In the genomic region with DNA sequence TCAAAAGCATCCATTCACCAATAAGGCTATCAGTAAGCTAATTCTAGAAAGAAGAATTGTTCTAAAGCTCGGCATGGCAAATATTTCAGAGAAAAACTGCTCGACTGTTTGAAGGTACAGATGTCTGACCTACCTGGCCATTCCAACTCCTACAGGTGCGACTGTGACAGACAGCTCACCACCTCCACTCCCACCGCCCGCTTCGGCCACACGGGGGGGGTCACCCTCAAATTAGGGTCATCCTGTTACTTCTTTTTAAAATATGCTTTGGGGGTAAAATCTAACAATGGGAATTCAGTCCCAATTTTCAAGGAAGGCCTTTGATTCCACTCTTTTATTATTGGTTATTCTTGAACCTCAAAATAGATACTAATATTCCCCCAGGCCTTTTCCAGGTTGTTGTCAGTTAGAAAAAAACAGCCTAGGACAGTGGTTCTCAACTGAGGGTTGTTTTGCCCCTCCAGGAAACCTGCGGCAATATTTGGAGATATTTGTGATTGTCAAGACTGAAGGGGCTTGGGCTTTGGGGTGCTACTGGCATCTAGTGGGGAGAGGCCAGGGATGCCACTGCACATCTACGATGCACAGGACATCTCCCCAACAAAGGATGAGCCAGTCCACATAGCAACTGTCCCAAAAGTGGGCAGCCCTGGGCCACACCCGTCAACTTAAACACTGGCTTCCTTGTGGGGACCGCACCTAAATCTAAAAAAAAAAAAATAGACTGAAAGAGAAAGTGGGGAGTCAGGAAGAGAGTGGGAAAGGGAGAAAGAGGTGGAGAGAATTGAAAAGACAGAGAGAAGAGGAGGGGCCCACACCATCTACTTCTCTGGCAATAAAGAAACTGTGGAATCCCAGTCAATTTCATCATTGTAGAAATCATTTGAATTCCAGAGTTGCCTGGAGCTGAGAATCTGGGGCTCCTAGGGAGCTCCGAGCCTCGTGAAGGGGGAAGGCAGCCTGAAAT, we compare ENCODE assay signal across 10 cellular contexts.
DNase-seq lines count a peak whose midpoint lies in the region; ATAC-seq, FAIRE-seq and TF ChIP-seq lines count a peak whose summit lies in the region.
"Had no signal": no experiment of that assay in that cellular context is flagged by ENCODE, and none has a peak within 500 bp of the region (broad histone marks: within the 10 kb centered on the region; RNA-seq: fewer than 3 reads in every experiment).

No MANE protein-coding gene starts in this region.

- no peaks in the 10 kb centered on the region for H3K27me3 Mint-ChIP-seq in activated T-helper 2 cell treated with anti-CD3 and anti-CD28 coated beads, Interferon-gamma antibody, Interleukin-2, Interleukin-4, amounts not matched to agents 10 μg/mL and 5 μg/mL and 100 μg/mL, durations not matched to agents 14 hours and 24 hours and 36 hours (ENCODE audit: low read depth)
- H3K27me3 Mint-ChIP-seq in type B pancreatic cell (no peaks in the 10 kb centered on the region), osteocyte (ENCODE audit: unreplicated experiment) (peaks cover 11% of the 10 kb centered on the region)

- H3K36me3 Mint-ChIP-seq in activated T-helper 2 cell treated with anti-CD3 and anti-CD28 coated beads, Interferon-gamma antibody, Interleukin-2, Interleukin-4, amounts not matched to agents 10 μg/mL and 5 μg/mL and 100 μg/mL, durations not matched to agents 14 hours and 24 hours and 36 hours (ENCODE audit: low read depth), result peaks cover 18% of the 10 kb centered on the region
- H3K36me3 Mint-ChIP-seq in type B pancreatic cell (peaks cover under 1% of the 10 kb centered on the region), osteocyte (ENCODE audit: unreplicated experiment) (no peaks in the 10 kb centered on the region)

- H3K36me3 ChIP-seq in heart right ventricle, result no peaks in the 10 kb centered on the region
- H3K36me3 ChIP-seq in gastroesophageal sphincter, result no peaks in the 10 kb centered on the region
- H3K36me3 ChIP-seq in prostate gland, result no peaks in the 10 kb centered on the region
- H3K36me3 ChIP-seq: BE2C had no signal

- H3K9me3 ChIP-seq in heart right ventricle (no peaks in the 10 kb centered on the region), gastroesophageal sphincter (no peaks in the 10 kb centered on the region), prostate gland (no peaks in the 10 kb centered on the region)
- H3K9me3 ChIP-seq: BE2C had no signal

- H3K4me3 ChIP-seq in heart right ventricle, result peak overlapping the region in 9 of 10 donors; percentile 24 to 51 (median 45)
- H3K4me3 ChIP-seq in gastroesophageal sphincter, result peak overlapping the region in 1 of 2 donors; percentile 46
- no peak overlapping the region for H3K4me3 ChIP-seq in prostate gland
- H3K4me3 ChIP-seq: smooth muscle cell had no signal

- DNase-seq in heart right ventricle (no peak), Right ventricle myocardium superior (no peak), type B pancreatic cell (ENCODE audit: extremely low spot score, unreplicated experiment) (no peak), osteocyte (ENCODE audit: extremely low spot score, unreplicated experiment) (no peak), urothelium cell line (ENCODE audit: low spot score) (no peak), prostate gland (ENCODE audit: low spot score) (no peak)
- no peak for DNase-seq in activated T-helper 2 cell treated with anti-CD3 and anti-CD28 coated beads, Interferon-gamma antibody, Interleukin-2, Interleukin-4, amounts not matched to agents 10 μg/mL and 5 μg/mL and 100 μg/mL, durations not matched to agents 14 hours and 24 hours and 36 hours (ENCODE audit: low spot score)
- DNase-seq: BE2C had no signal

- intact Hi-C loops in heart right ventricle (cut with DNase I) (no loop called here), Right ventricle myocardium superior (cut with DNase I) (no loop called here), prostate gland (cut with DNase I) (no loop called here)
- intact Hi-C loops in activated T-helper 2 cell treated with anti-CD3 and anti-CD28 coated beads, Interferon-gamma antibody, Interleukin-2, Interleukin-4, amounts not matched to agents 10 μg/mL and 5 μg/mL and 100 μg/mL, durations not matched to agents 14 hours and 24 hours and 36 hours (cut with micrococcal nuclease), result loop anchor here (5.0 kb wide), 1 partner anchor 1014 kb away; no protein-coding TSS in a partner anchor

- TF ChIP-seq POLR2A in gastroesophageal sphincter (IDR thresholded peaks at IDR 0.05), result no peak
- TF ChIP-seq POLR2A in prostate gland (IDR thresholded peaks at IDR 0.05), result no peak

- no peaks in the 10 kb centered on the region for H3K9me3 Mint-ChIP-seq in activated T-helper 2 cell treated with anti-CD3 and anti-CD28 coated beads, Interferon-gamma antibody, Interleukin-2, Interleukin-4, amounts not matched to agents 10 μg/mL and 5 μg/mL and 100 μg/mL, durations not matched to agents 14 hours and 24 hours and 36 hours
- H3K9me3 Mint-ChIP-seq in type B pancreatic cell, result no peaks in the 10 kb centered on the region
- H3K9me3 Mint-ChIP-seq in osteocyte (ENCODE audit: unreplicated experiment), result no peaks in the 10 kb centered on the region

- peaks cover 0 to 17% (median 0%) of the 10 kb centered on the region in 7 donors for H3K27me3 ChIP-seq in heart right ventricle
- no peaks in the 10 kb centered on the region for H3K27me3 ChIP-seq in gastroesophageal sphincter
- H3K27me3 ChIP-seq in prostate gland (replicated peaks; ENCODE audit: insufficient read depth), result peaks cover 3% of the 10 kb centered on the region

- 68 to 78% methylated on average over 13 of the region's 13 CpGs for WGBS in heart right ventricle, 2 donors
- WGBS in gastroesophageal sphincter (ENCODE audit: low coverage in 1 of 2), 2 donors, result 58 to 82% methylated on average over 8 to 11 of the region's 13 CpGs
- WGBS in prostate gland, result 75% methylated on average over 13 of the region's 13 CpGs

- H3K27ac ChIP-seq in heart right ventricle (peak overlapping the region in 6 of 10 donors; percentile 22 to 62 (median 39)), gastroesophageal sphincter (peak overlapping the region in 3 of 4 donors; percentile 58 to 68 (median 66)), prostate gland (no peak overlapping the region)

- H3K4me3 Mint-ChIP-seq in activated T-helper 2 cell treated with anti-CD3 and anti-CD28 coated beads, Interferon-gamma antibody, Interleukin-2, Interleukin-4, amounts not matched to agents 10 μg/mL and 5 μg/mL and 100 μg/mL, durations not matched to agents 14 hours and 24 hours and 36 hours (ENCODE audit: low read depth), result peak overlapping the region; percentile 91
- H3K4me3 Mint-ChIP-seq in type B pancreatic cell (no peak overlapping the region), osteocyte (ENCODE audit: unreplicated experiment) (no peak overlapping the region)

- no peak for TF ChIP-seq EP300 in gastroesophageal sphincter (IDR thresholded peaks at IDR 0.05)

- H3K4me1 ChIP-seq in heart right ventricle (peaks cover 0 to 32% (median 13%) of the 10 kb centered on the region in 9 donors), gastroesophageal sphincter (peaks cover 0 to 39% (median 24%) of the 10 kb centered on the region in 3 donors), prostate gland (replicated peaks) (peaks cover 7% of the 10 kb centered on the region)
- H3K4me1 ChIP-seq: BE2C had no signal

- TF ChIP-seq CTCF in heart right ventricle (IDR thresholded peaks at IDR 0.05), result no peak
- no peak for TF ChIP-seq CTCF in gastroesophageal sphincter (IDR thresholded peaks at IDR 0.05)
- TF ChIP-seq CTCF in type B pancreatic cell (conservative IDR thresholded peaks at IDR 0.05), result peak; percentile 44
- TF ChIP-seq CTCF in osteocyte (IDR thresholded peaks at IDR 0.05), result no peak
- no peak for TF ChIP-seq CTCF in prostate gland (IDR thresholded peaks at IDR 0.05)

- FAIRE-seq in urothelium cell line (lab: Jason Lieb, UNC), result no peak

- peak overlapping the region; percentile 96 for H3K27ac Mint-ChIP-seq in activated T-helper 2 cell treated with anti-CD3 and anti-CD28 coated beads, Interferon-gamma antibody, Interleukin-2, Interleukin-4, amounts not matched to agents 10 μg/mL and 5 μg/mL and 100 μg/mL, durations not matched to agents 14 hours and 24 hours and 36 hours
- H3K27ac Mint-ChIP-seq in type B pancreatic cell (no peak overlapping the region), osteocyte (ENCODE audit: unreplicated experiment) (no peak overlapping the region)

- ATAC-seq in heart right ventricle (no peak), Right ventricle myocardium superior (ENCODE audit: poor library complexity) (no peak), gastroesophageal sphincter (no peak)

- peaks cover 80% of the 10 kb centered on the region for H3K4me1 Mint-ChIP-seq in activated T-helper 2 cell treated with anti-CD3 and anti-CD28 coated beads, Interferon-gamma antibody, Interleukin-2, Interleukin-4, amounts not matched to agents 10 μg/mL and 5 μg/mL and 100 μg/mL, durations not matched to agents 14 hours and 24 hours and 36 hours (ENCODE audit: low read depth)
- peaks cover 39% of the 10 kb centered on the region for H3K4me1 Mint-ChIP-seq in type B pancreatic cell (ENCODE audit: unreplicated experiment)
- peaks cover 10% of the 10 kb centered on the region for H3K4me1 Mint-ChIP-seq in osteocyte (ENCODE audit: unreplicated experiment)

Comparison
In these comparisons a context has a peak if more than half of its experiments do, and no peak if none do; other contexts are left out.
1. H3K27ac ChIP-seq: peak in heart right ventricle (6 of 10) and gastroesophageal sphincter (3 of 4); none in prostate gland (0 of 2).
2. H3K4me3 ChIP-seq: peak in heart right ventricle (9 of 10); none in prostate gland (0 of 2).